Comparison of ENCODE assay signal across 8 cellular contexts in the genomic region with DNA sequence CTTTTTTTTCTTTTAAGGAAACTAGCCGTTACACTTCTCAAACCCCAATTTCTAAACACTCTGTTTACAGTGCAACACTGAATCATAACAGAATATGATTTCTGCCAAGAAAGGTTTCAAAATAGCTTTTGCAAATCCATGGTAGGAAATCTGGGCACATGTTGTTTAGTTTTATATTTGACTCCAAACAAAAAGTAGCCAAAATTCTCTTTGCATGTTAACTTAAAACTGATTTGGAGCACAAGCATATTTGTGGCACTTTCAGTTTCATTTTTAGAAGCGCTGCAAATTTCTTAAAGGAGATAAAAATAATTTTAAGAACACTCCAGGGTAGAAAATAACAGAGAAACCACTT.
DNase-seq lines count a peak whose midpoint lies in the region; ATAC-seq and TF ChIP-seq lines count a peak whose summit lies in the region.

No MANE protein-coding gene starts in this region.

- H3K27me3 ChIP-seq in PC-9 (ENCODE audit: insufficient read depth, low read depth) (no peaks in the 10 kb centered on the region), esophagus squamous epithelium (no peaks in the 10 kb centered on the region)

- peak overlapping the region; percentile 99 for H3K27ac Mint-ChIP-seq in activated naive CD4-positive, alpha-beta T cell treated with anti-CD3 and anti-CD28 coated beads, Interleukin-2, amount 50 U/mL, for 24 hours

- no peaks in the 10 kb centered on the region for H3K36me3 ChIP-seq in PC-9 (ENCODE audit: low read depth)
- H3K36me3 ChIP-seq in esophagus squamous epithelium = no peaks in the 10 kb centered on the region

- TF ChIP-seq CTCF in PC-9 (conservative IDR thresholded peaks at IDR 0.05) = no peak
- no peak for TF ChIP-seq CTCF in esophagus squamous epithelium (IDR thresholded peaks at IDR 0.05)

- peak overlapping the region; percentile 97 for H3K4me3 Mint-ChIP-seq in activated naive CD4-positive, alpha-beta T cell treated with anti-CD3 and anti-CD28 coated beads, Interleukin-2, amount 50 U/mL, for 24 hours

- H3K9me3 Mint-ChIP-seq in activated naive CD4-positive, alpha-beta T cell treated with anti-CD3 and anti-CD28 coated beads, Interleukin-2, amount 50 U/mL, for 24 hours = no peaks in the 10 kb centered on the region

- H3K4me3 ChIP-seq in PC-9 = peak overlapping the region; percentile 52
- peak overlapping the region; percentile 29 to 72 (median 44) for H3K4me3 ChIP-seq in esophagus squamous epithelium
- peak overlapping the region; percentile 35 for H3K4me3 ChIP-seq in skeletal muscle cell (ENCODE audit: low read depth, low read length)

- peak overlapping the region; percentile 22; the same call in 1 of the 2 replicates for H3K27ac ChIP-seq in PC-9
- peak overlapping the region; percentile 76 to 96 (median 89) for H3K27ac ChIP-seq in esophagus squamous epithelium

- ATAC-seq in HG02973 (IDR thresholded peaks at IDR 0.05; ENCODE audit: unreplicated experiment) = no peak

- H3K36me3 Mint-ChIP-seq in activated naive CD4-positive, alpha-beta T cell treated with anti-CD3 and anti-CD28 coated beads, Interleukin-2, amount 50 U/mL, for 24 hours = peaks cover 11% of the 10 kb centered on the region

- no peaks in the 10 kb centered on the region for H3K9me2 ChIP-seq in PC-9 (ENCODE audit: insufficient read depth)

- no peak for TF ChIP-seq POLR2A in esophagus squamous epithelium (IDR thresholded peaks at IDR 0.05)

- H3K4me1 ChIP-seq in PC-9 (replicated peaks; ENCODE audit: insufficient read depth) (peaks cover 14% of the 10 kb centered on the region), esophagus squamous epithelium (peaks cover 3 to 46% (median 6%) of the 10 kb centered on the region in 3 donors)

- POLR2A ChIA-PET in PC-9 (lab: Charles Lee; ENCODE audit: unreplicated experiment) = interaction anchor here (0.6 kb wide), 1 partner anchor 19 kb away, joined by 3 read pairs; no protein-coding TSS in a partner anchor

- peaks cover 32% of the 10 kb centered on the region for H3K4me1 Mint-ChIP-seq in activated naive CD4-positive, alpha-beta T cell treated with anti-CD3 and anti-CD28 coated beads, Interleukin-2, amount 50 U/mL, for 24 hours

- no peaks in the 10 kb centered on the region for H4K20me1 ChIP-seq in PC-9 (ENCODE audit: insufficient read depth)

- intact Hi-C loops in PC-9 (cut with micrococcal nuclease; ENCODE audit: unreplicated experiment) (loop anchor here (2.0 kb wide), 1 partner anchor 38 kb away; no protein-coding TSS in a partner anchor), esophagus squamous epithelium (cut with DNase I) (no loop called here)

- H3F3A ChIP-seq in PC-9 (ENCODE audit: insufficient read depth, low read depth) = no peaks in the 10 kb centered on the region

- H3K4me2 ChIP-seq in PC-9 = peak overlapping the region; percentile 78

- no peaks in the 10 kb centered on the region for H3K27me3 Mint-ChIP-seq in activated naive CD4-positive, alpha-beta T cell treated with anti-CD3 and anti-CD28 coated beads, Interleukin-2, amount 50 U/mL, for 24 hours

- peak overlapping the region; percentile 74 for H2AFZ ChIP-seq in PC-9

- H3K79me2 ChIP-seq in PC-9 (ENCODE audit: low read depth) = no peaks in the 10 kb centered on the region

- no peak for DNase-seq in activated naive CD4-positive, alpha-beta T cell treated with anti-CD3 and anti-CD28 coated beads, Interleukin-2, amount 50 U/mL, for 16 hours
- DNase-seq in PC-9 (no peak), esophagus squamous epithelium (lab: John Stamatoyannopoulos, UW) (no peak), skeletal muscle cell (ENCODE audit: low read depth) (no peak), ureter (ENCODE audit: low spot score) (no peak), epidermal melanocyte (ENCODE audit: insufficient read length, low spot score) (no peak)

- 0% methylated on average over 2 of the region's 2 CpGs for WGBS in esophagus squamous epithelium, 2 donors

- H3K9me3 ChIP-seq in PC-9 (ENCODE audit: insufficient read depth, low read depth) (peaks cover 7% of the 10 kb centered on the region; the same call in 1 of the 2 replicates), esophagus squamous epithelium (no peaks in the 10 kb centered on the region)

- no TSS peak for BruUV-seq in PC-9 (replicated peaks; lab: Mats Ljungman, UMichigan)

- CTCF ChIA-PET in PC-9 (lab: Charles Lee) = interaction anchor here (0.6 kb wide), 1 partner anchor 351 kb away, joined by 3 read pairs; no protein-coding TSS in a partner anchor
